19 cellular contexts compared by ENCODE assay signal in the genomic region with DNA sequence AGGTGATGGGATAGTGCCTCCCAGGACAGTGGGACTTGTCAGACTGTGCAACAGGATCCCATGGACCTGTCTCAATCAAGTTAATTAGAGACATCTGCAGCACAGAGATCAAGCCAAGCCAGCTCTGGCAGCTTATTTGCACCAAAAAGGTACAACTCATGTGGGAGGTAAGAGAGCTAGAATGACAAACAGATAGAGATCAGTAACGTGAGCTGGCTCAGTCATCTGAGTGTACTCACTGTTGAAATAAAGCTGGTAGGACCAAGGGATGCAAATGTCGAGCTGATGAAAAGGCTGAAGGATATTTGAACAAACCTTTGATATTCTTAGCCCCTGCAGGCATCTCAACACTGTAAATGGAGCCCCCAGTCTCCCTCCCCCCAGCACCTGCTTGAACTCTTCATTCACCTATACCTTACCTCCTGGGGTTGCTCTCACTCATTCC.
DNase-seq lines count a peak whose midpoint lies in the region; ATAC-seq and TF ChIP-seq lines count a peak whose summit lies in the region.
"Had no signal": no experiment of that assay in that cellular context is flagged by ENCODE, and none has a peak within 500 bp of the region (broad histone marks: within the 10 kb centered on the region; RNA-seq: fewer than 3 reads in every experiment).

No MANE protein-coding gene starts in this region.

- TF ChIP-seq CTCF in suprapubic skin (IDR thresholded peaks at IDR 0.05) (no peak), vagina (IDR thresholded peaks at IDR 0.05) (no peak), body of pancreas (IDR thresholded peaks at IDR 0.05) (no peak)

- no peak for TF ChIP-seq POLR2A in suprapubic skin (IDR thresholded peaks at IDR 0.05)
- TF ChIP-seq POLR2A in vagina (IDR thresholded peaks at IDR 0.05): no peak
- TF ChIP-seq POLR2A in body of pancreas (IDR thresholded peaks at IDR 0.05): no peak

- no peak for TF ChIP-seq EP300 in suprapubic skin (IDR thresholded peaks at IDR 0.05)

- 38% methylated on average over 2 of the region's 2 CpGs for WGBS in suprapubic skin
- WGBS in body of pancreas, 2 donors: 50 to 52% methylated on average over 2 of the region's 2 CpGs

- H3K36me3 ChIP-seq in suprapubic skin (no peaks in the 10 kb centered on the region), vagina (no peaks in the 10 kb centered on the region), body of pancreas (replicated peaks in 1 of 2; ENCODE audit: insufficient read depth in 1 of 2, low read depth in 2 of 2) (no peaks in the 10 kb centered on the region)
- H3K36me3 ChIP-seq: heart right ventricle, prostate gland, spleen had no signal

- H3K9me3 ChIP-seq in suprapubic skin (no peaks in the 10 kb centered on the region), vagina (no peaks in the 10 kb centered on the region), body of pancreas (no peaks in the 10 kb centered on the region)
- H3K9me3 ChIP-seq: heart right ventricle, prostate gland, spleen had no signal

- H3K4me3 ChIP-seq in suprapubic skin: no peak overlapping the region
- no peak overlapping the region for H3K4me3 ChIP-seq in vagina
- H3K4me3 ChIP-seq in body of pancreas: no peak overlapping the region
- H3K4me3 ChIP-seq: heart right ventricle, prostate gland, spleen had no signal

- DNase-seq in SIG-M5 treated with dmso at 0.1 percent for 504 hours (lab: John Stamatoyannopoulos, UW; ENCODE audit: unreplicated experiment) (peak; percentile 20), SIG-M5 (lab: John Stamatoyannopoulos, UW) (no peak), NCI-H526 treated with DMSO at 0.1 percent for 48 hours (lab: John Stamatoyannopoulos, UW) (peak; percentile 79), iPS DF 19.7 (ENCODE audit: low read depth, low spot score) (peak; percentile 67), suprapubic skin (ENCODE audit: low spot score in 2 of 2) (no peak), vagina (ENCODE audit: extremely low spot score in 2 of 2) (no peak), body of pancreas (no peak)
- DNase-seq in activated CD8-positive, alpha-beta memory T cell treated with anti-CD3 and anti-CD28 coated beads, Interleukin-2, amount 50 U/mL, for 48 hours: no peak
- DNase-seq: activated CD4-positive, alpha-beta T cell treated with anti-CD3 and anti-CD28 coated beads for 36 hours; activated naive CD4-positive, alpha-beta T cell treated with anti-CD3 and anti-CD28 coated beads, Interleukin-2, amount 50 U/mL, for 16 hours; heart right ventricle; MV-4-11; NCI-H446; spleen; stimulated activated naive CD4-positive, alpha-beta T cell treated with Interleukin-2 at 50 U/mL for 16 hours; T1000 had no signal

- H3K4me1 ChIP-seq in suprapubic skin: peaks cover 82% of the 10 kb centered on the region
- peaks cover 50% of the 10 kb centered on the region for H3K4me1 ChIP-seq in vagina
- peaks cover 12% of the 10 kb centered on the region for H3K4me1 ChIP-seq in body of pancreas
- H3K4me1 ChIP-seq: prostate gland had no signal

- peak overlapping the region; percentile 68 for H3K27ac ChIP-seq in suprapubic skin
- no peak overlapping the region for H3K27ac ChIP-seq in vagina
- no peak overlapping the region for H3K27ac ChIP-seq in body of pancreas
- H3K27ac ChIP-seq: heart right ventricle, prostate gland had no signal

- H3K27me3 ChIP-seq in suprapubic skin: no peaks in the 10 kb centered on the region
- H3K27me3 ChIP-seq in vagina: no peaks in the 10 kb centered on the region
- no peaks in the 10 kb centered on the region for H3K27me3 ChIP-seq in body of pancreas
- H3K27me3 ChIP-seq: heart right ventricle, spleen had no signal

- no peak for ATAC-seq in body of pancreas
- ATAC-seq: activated CD4-positive, alpha-beta T cell treated with anti-CD3 and anti-CD28 coated beads for 36 hours; HCT116; heart right ventricle; HepG2 had no signal

- intact Hi-C loops in vagina (cut with DNase I): no loop called here
- intact Hi-C loops in body of pancreas (cut with DNase I): no loop called here

Comparison
In these comparisons a context has a peak if more than half of its experiments do, and no peak if none do; other contexts are left out.
1. DNase-seq: peak in SIG-M5 treated with dmso at 0.1 percent for 504 hours (single experiment), NCI-H526 treated with DMSO at 0.1 percent for 48 hours (single experiment) and iPS DF 19.7 (single experiment); none in SIG-M5 (single experiment), suprapubic skin (0 of 2), activated CD8-positive, alpha-beta memory T cell treated with anti-CD3 and anti-CD28 coated beads, Interleukin-2, amount 50 U/mL, for 48 hours (single experiment), vagina (0 of 2) and body of pancreas (0 of 4).